ENCODE assay signal across 15 cellular contexts in the genomic region with DNA sequence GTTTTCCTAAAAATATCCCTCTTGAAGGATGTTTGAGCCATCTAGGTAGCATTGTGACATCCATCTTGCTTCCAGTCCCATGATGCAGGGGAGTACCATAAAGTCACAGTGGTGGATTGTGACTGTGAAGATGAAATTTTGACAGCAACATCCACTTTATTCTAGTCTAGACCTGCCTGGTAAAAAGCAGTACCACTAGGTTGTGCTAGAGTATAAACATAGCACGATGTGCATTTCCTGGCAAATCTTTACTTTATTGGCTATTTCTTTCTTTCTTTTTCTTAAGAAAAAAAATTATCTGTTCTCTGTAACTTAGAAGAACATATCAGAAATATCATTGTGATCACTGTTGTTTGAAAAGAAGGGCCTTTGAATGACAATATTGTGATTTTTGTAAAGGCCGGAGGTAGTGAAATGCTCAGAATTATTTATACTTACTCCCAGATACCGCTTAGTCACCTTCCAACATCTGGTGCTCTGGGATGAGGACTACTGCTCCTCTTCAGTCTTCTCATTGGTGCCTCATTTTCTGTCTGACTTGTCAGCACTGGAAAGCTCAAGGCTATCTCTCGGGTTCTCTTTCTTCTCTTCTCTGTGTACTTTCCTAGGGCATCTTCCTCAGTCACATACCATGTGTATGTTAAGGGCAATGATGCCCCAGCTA. TPM values are rescaled to one million over a fixed set of nuclear protein-coding genes. Genes with fewer than 3 reads are reported as not detected.
DNase-seq lines count a peak whose midpoint lies in the region; ATAC-seq, FAIRE-seq and TF ChIP-seq lines count a peak whose summit lies in the region.
"Had no signal": no experiment of that assay in that cellular context is flagged by ENCODE, and none has a peak within 500 bp of the region (broad histone marks: within the 10 kb centered on the region; RNA-seq: fewer than 3 reads in every experiment).

No MANE protein-coding gene starts in this region.

- H3K9me3 Mint-ChIP-seq in neural crest cell: no peaks in the 10 kb centered on the region
- no peaks in the 10 kb centered on the region for H3K9me3 Mint-ChIP-seq in stimulated activated memory B cell treated with anti-CD40 and anti-IgM and Interleukin-4, amounts not matched to agents 10 μg/mL and 1 μg/mL and 100 μg/mL, for 72 hours
- H3K9me3 Mint-ChIP-seq in HFFc6: peaks cover 51% of the 10 kb centered on the region

- no peak overlapping the region for H3K27ac Mint-ChIP-seq in neural crest cell (ENCODE audit: unreplicated experiment)
- H3K27ac Mint-ChIP-seq in stimulated activated memory B cell treated with anti-CD40 and anti-IgM and Interleukin-4, amounts not matched to agents 10 μg/mL and 1 μg/mL and 100 μg/mL, for 72 hours: no peak overlapping the region
- H3K27ac Mint-ChIP-seq in HFFc6: no peak overlapping the region

- FAIRE-seq in bronchial epithelial cell (lab: Jason Lieb, UNC): no peak

- H3K27me3 Mint-ChIP-seq in neural crest cell (ENCODE audit: low read depth): peaks cover 2% of the 10 kb centered on the region
- H3K27me3 Mint-ChIP-seq in stimulated activated memory B cell treated with anti-CD40 and anti-IgM and Interleukin-4, amounts not matched to agents 10 μg/mL and 1 μg/mL and 100 μg/mL, for 72 hours: no peaks in the 10 kb centered on the region
- no peaks in the 10 kb centered on the region for H3K27me3 Mint-ChIP-seq in HFFc6 (ENCODE audit: insufficient read depth)

- H2AFZ ChIP-seq in MM.1S (ENCODE audit: low read length): no peak overlapping the region

- H3K4me3 Mint-ChIP-seq in neural crest cell: no peak overlapping the region
- H3K4me3 Mint-ChIP-seq in stimulated activated memory B cell treated with anti-CD40 and anti-IgM and Interleukin-4, amounts not matched to agents 10 μg/mL and 1 μg/mL and 100 μg/mL, for 72 hours: no peak overlapping the region
- H3K4me3 Mint-ChIP-seq in HFFc6: no peak overlapping the region

- no peaks in the 10 kb centered on the region for H3K4me1 ChIP-seq in MM.1S (ENCODE audit: low read length)
- no peaks in the 10 kb centered on the region for H3K4me1 ChIP-seq in effector memory CD4-positive, alpha-beta T cell (ENCODE audit: control insufficient read depth, insufficient read depth, low read length, poor library complexity, severe bottlenecking)
- H3K4me1 ChIP-seq: BE2C had no signal

- H3F3A ChIP-seq in MM.1S (ENCODE audit: insufficient read depth, low read length): no peaks in the 10 kb centered on the region

- H3K36me3 ChIP-seq in MM.1S (replicated peaks; ENCODE audit: insufficient read depth, low read length): no peaks in the 10 kb centered on the region
- H3K36me3 ChIP-seq in bronchial epithelial cell (ENCODE audit: control insufficient read depth, insufficient read depth, low read length): no peaks in the 10 kb centered on the region
- H3K36me3 ChIP-seq in effector memory CD4-positive, alpha-beta T cell (ENCODE audit: control insufficient read depth, insufficient read depth, low read length): no peaks in the 10 kb centered on the region
- H3K36me3 ChIP-seq: BE2C had no signal

- no peaks in the 10 kb centered on the region for H4K20me1 ChIP-seq in MM.1S (ENCODE audit: insufficient read depth, low read length)

- no peak overlapping the region for H3K27ac ChIP-seq in MM.1S (ENCODE audit: low read length)
- H3K27ac ChIP-seq in effector memory CD4-positive, alpha-beta T cell (ENCODE audit: insufficient read depth, low read length, poor library complexity, severe bottlenecking): no peak overlapping the region

- H3K4me1 Mint-ChIP-seq in neural crest cell (no peaks in the 10 kb centered on the region), HFFc6 (ENCODE audit: low read depth) (no peaks in the 10 kb centered on the region)
- no peaks in the 10 kb centered on the region for H3K4me1 Mint-ChIP-seq in stimulated activated memory B cell treated with anti-CD40 and anti-IgM and Interleukin-4, amounts not matched to agents 10 μg/mL and 1 μg/mL and 100 μg/mL, for 72 hours

- H3K79me2 ChIP-seq in MM.1S (ENCODE audit: low read length): no peaks in the 10 kb centered on the region

- no peaks in the 10 kb centered on the region for H3K36me3 Mint-ChIP-seq in neural crest cell (ENCODE audit: low read depth)
- H3K36me3 Mint-ChIP-seq in stimulated activated memory B cell treated with anti-CD40 and anti-IgM and Interleukin-4, amounts not matched to agents 10 μg/mL and 1 μg/mL and 100 μg/mL, for 72 hours: no peaks in the 10 kb centered on the region
- no peaks in the 10 kb centered on the region for H3K36me3 Mint-ChIP-seq in HFFc6 (ENCODE audit: low read depth)

- H3K9ac ChIP-seq in MM.1S (ENCODE audit: low read length): no peak overlapping the region

- no peak for ATAC-seq in stimulated activated memory B cell treated with anti-CD40 and anti-IgM and Interleukin-4, amounts not matched to agents 10 μg/mL and 1 μg/mL and 100 μg/mL, for 72 hours
- ATAC-seq: HCT116, left colon had no signal

- H3K4me3 ChIP-seq in MM.1S (ENCODE audit: low read length): no peak overlapping the region
- H3K4me3 ChIP-seq in bronchial epithelial cell (ENCODE audit: low read depth, low read length): no peak overlapping the region
- no peak overlapping the region for H3K4me3 ChIP-seq in effector memory CD4-positive, alpha-beta T cell (ENCODE audit: insufficient read depth, low read depth, low read length, poor library complexity, severe bottlenecking)

- DNase-seq in COLO829 (ENCODE audit: low spot score): peak; percentile 83
- DNase-seq in MM.1S: no peak
- peak; percentile 8 for DNase-seq in bronchial epithelial cell (ENCODE audit: low read depth)
- no peak for DNase-seq in neural crest cell (ENCODE audit: low read depth, low spot score)
- no peak for DNase-seq in islet precursor cell
- no peak for DNase-seq in effector memory CD4-positive, alpha-beta T cell
- DNase-seq in HFFc6: no peak
- DNase-seq: BE2C, DMS79 treated with DMSO at 0.1 percent for 48 hours, glutamatergic neuron, left colon, NCI-H1105 treated with DMSO at 0.1 percent for 48 hours, NCI-H774 had no signal

- TF ChIP-seq CTCF in MM.1S (IDR thresholded peaks at IDR 0.05; ENCODE audit: low read length) (peak; percentile 32; the same call in 1 of the 2 replicates), bronchial epithelial cell (IDR thresholded peaks at IDR 0.05; ENCODE audit: insufficient read depth, low read length, severe bottlenecking) (no peak), neural crest cell (conservative IDR thresholded peaks at IDR 0.05) (peak; percentile 61), HFFc6 (IDR thresholded peaks at IDR 0.05) (no peak)

- H3K9me2 ChIP-seq in MM.1S (replicated peaks; ENCODE audit: insufficient read depth, low read length): no peaks in the 10 kb centered on the region

- H3K27me3 ChIP-seq in MM.1S (replicated peaks; ENCODE audit: insufficient read depth, low read length): no peaks in the 10 kb centered on the region
- H3K27me3 ChIP-seq in bronchial epithelial cell (ENCODE audit: control insufficient read depth, insufficient read depth, low read length): no peaks in the 10 kb centered on the region
- H3K27me3 ChIP-seq in effector memory CD4-positive, alpha-beta T cell (replicated peaks; ENCODE audit: control insufficient read depth, insufficient read depth, low read length, poor library complexity, severe bottlenecking): no peaks in the 10 kb centered on the region
- H3K27me3 ChIP-seq: BE2C had no signal

- no peaks in the 10 kb centered on the region; the same call in 1 of the 2 replicates for H3K9me3 ChIP-seq in MM.1S (replicated peaks; ENCODE audit: insufficient read depth, low read length)
- no peaks in the 10 kb centered on the region for H3K9me3 ChIP-seq in effector memory CD4-positive, alpha-beta T cell (ENCODE audit: control insufficient read depth, low read length)
- H3K9me3 ChIP-seq: BE2C had no signal

- H3K4me2 ChIP-seq in MM.1S (ENCODE audit: low read depth, low read length): no peak overlapping the region

RNA-seq across cellular contexts. Expression of gene AGBL1, which starts 35.6 kb away (rescaled TPM):
- total RNA-seq in bronchial epithelial cell: not detected in 2 replicates
- total RNA-seq in neural crest cell: 0.05 and 0.07 TPM in 2 replicates
- not detected for total RNA-seq in HFFc6 (2021; fragmentation: NEBNext Ultra II Directional; extraction: Animal tissue kit (Norgen Biotek cat#: 25700))

Comparison
In these comparisons a context has a peak if more than half of its experiments do, and no peak if none do; other contexts are left out.
1. DNase-seq: peak in COLO829 (single experiment) and bronchial epithelial cell (single experiment); none in MM.1S (single experiment), neural crest cell (single experiment), islet precursor cell (single experiment), effector memory CD4-positive, alpha-beta T cell (0 of 3) and HFFc6 (single experiment).
2. CTCF ChIP-seq: peak in MM.1S (single experiment) and neural crest cell (single experiment); none in bronchial epithelial cell (single experiment) and HFFc6 (single experiment).